ENCODE assay signal across 18 cellular contexts in genomic region chr1:71304125-71304524, GRCh38.
DNase-seq lines count a peak whose midpoint lies in the region; ATAC-seq and TF ChIP-seq lines count a peak whose summit lies in the region.
"Had no signal": no experiment of that assay in that cellular context is flagged by ENCODE, and none has a peak within 500 bp of the region (broad histone marks: within the 10 kb centered on the region; RNA-seq: fewer than 3 reads in every experiment).

No MANE protein-coding gene starts in this region.

- peak overlapping the region; percentile 96 for H3K27ac Mint-ChIP-seq in endothelial cell (ENCODE audit: unreplicated experiment)
- H3K27ac Mint-ChIP-seq: CD4-positive, alpha-beta memory T cell; IgD-negative memory B cell had no signal

- ATAC-seq in sciatic nerve: peak; percentile 44
- no peak for ATAC-seq in GM21786 (IDR thresholded peaks at IDR 0.05; ENCODE audit: unreplicated experiment)
- ATAC-seq: HCT116 had no signal

- no peaks in the 10 kb centered on the region for H3K9me3 Mint-ChIP-seq in endothelial cell (ENCODE audit: unreplicated experiment)
- H3K9me3 Mint-ChIP-seq: IgD-negative memory B cell had no signal

- peaks cover 43% of the 10 kb centered on the region for H3K4me1 Mint-ChIP-seq in endothelial cell (ENCODE audit: unreplicated experiment)
- H3K4me1 Mint-ChIP-seq: CD4-positive, alpha-beta memory T cell; IgD-negative memory B cell had no signal

- TF ChIP-seq CTCF in endothelial cell (IDR thresholded peaks at IDR 0.05; ENCODE audit: unreplicated experiment): no peak

- no peaks in the 10 kb centered on the region for H3K27me3 Mint-ChIP-seq in endothelial cell (ENCODE audit: unreplicated experiment)
- H3K27me3 Mint-ChIP-seq: CD4-positive, alpha-beta memory T cell; IgD-negative memory B cell had no signal

- DNase-seq in SIG-M5 treated with dmso at 0.1 percent for 504 hours (lab: John Stamatoyannopoulos, UW; ENCODE audit: unreplicated experiment) (peak; percentile 28), SIG-M5 (lab: John Stamatoyannopoulos, UW) (no peak), NOMO-1 treated with DMSO at 0.1 percent for 48 hours (lab: John Stamatoyannopoulos, UW; ENCODE audit: unreplicated experiment) (peak; percentile 79), endothelial cell (ENCODE audit: low spot score) (no peak), sciatic nerve (ENCODE audit: low spot score) (no peak), hypothalamus (lab: John Stamatoyannopoulos, UW) (no peak)
- no peak for DNase-seq in activated CD4-positive, alpha-beta T cell treated with anti-CD3 and anti-CD28 coated beads for 48 hours
- DNase-seq: CD4-positive, alpha-beta memory T cell; NCI-H1092; NCI-H1694; NCI-H2107; NCI-H226; NCI-H69; NK-92 treated with Interleukin-12 subunit alpha and Interleukin-12 subunit beta, amount 100 ng/mL, for 24 hours; SHP77 treated with DMSO at 0.1 percent for 48 hours had no signal

- intact Hi-C loops in sciatic nerve (cut with DNase I): no loop called here

- no peaks in the 10 kb centered on the region for H3K36me3 Mint-ChIP-seq in endothelial cell (ENCODE audit: low read depth, unreplicated experiment)
- H3K36me3 Mint-ChIP-seq: CD4-positive, alpha-beta memory T cell had no signal

- H3K4me3 Mint-ChIP-seq in endothelial cell (ENCODE audit: unreplicated experiment): no peak overlapping the region
- H3K4me3 Mint-ChIP-seq: CD4-positive, alpha-beta memory T cell; IgD-negative memory B cell had no signal

Comparison
In these comparisons a context has a peak if more than half of its experiments do, and no peak if none do; other contexts are left out.
1. DNase-seq: peak in SIG-M5 treated with dmso at 0.1 percent for 504 hours (single experiment) and NOMO-1 treated with DMSO at 0.1 percent for 48 hours (single experiment); none in SIG-M5 (single experiment), endothelial cell (single experiment), sciatic nerve (single experiment), activated CD4-positive, alpha-beta T cell treated with anti-CD3 and anti-CD28 coated beads for 48 hours (single experiment) and hypothalamus (0 of 51).